2 cellular contexts compared by ENCODE assay signal in the genomic region with DNA sequence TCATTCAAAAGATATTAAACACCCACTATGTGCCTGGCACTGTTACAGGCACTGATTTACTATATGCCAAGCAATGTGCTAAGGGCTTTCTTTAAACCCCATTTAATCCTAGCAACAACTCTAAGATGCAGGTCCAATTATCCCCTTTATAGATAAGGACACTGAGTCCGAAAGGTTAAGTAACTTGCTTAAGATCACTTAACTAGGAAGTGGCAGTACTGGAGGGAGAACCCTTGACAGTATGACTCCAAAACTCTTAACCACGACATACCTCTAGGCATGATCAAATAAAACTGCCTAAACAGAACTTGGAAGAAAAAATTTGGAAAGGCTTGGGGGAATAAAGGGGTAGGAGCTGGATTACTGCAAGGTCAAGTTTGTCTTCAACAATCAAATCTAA.
TF ChIP-seq lines count a peak whose summit lies in the region.

No MANE protein-coding gene starts in this region.

TF ChIP-seq in IMR-90, 13 proteins besides CTCF, POLR2A, EP300 and RAD21:
- TF ChIP-seq BHLHE40 (IDR thresholded peaks at IDR 0.05; ENCODE audit: low read depth, low read length) (no peak), RCOR1 (IDR thresholded peaks at IDR 0.05; ENCODE audit: insufficient replicate concordance, low read length) (no peak), FOS (IDR thresholded peaks at IDR 0.05; ENCODE audit: low read depth, low read length) (no peak), MAZ (IDR thresholded peaks at IDR 0.05; ENCODE audit: borderline replicate concordance, low read depth, low read length) (no peak), MXI1 (IDR thresholded peaks at IDR 0.05; ENCODE audit: borderline replicate concordance, low read depth, low read length) (no peak), MAFK (IDR thresholded peaks at IDR 0.05; ENCODE audit: low read depth, low read length) (no peak), CEBPB (IDR thresholded peaks at IDR 0.05; ENCODE audit: low read depth, low read length) (no peak), CHD1 (IDR thresholded peaks at IDR 0.05; ENCODE audit: low read depth, low read length) (no peak)
- TF ChIP-seq, protein P1, sequence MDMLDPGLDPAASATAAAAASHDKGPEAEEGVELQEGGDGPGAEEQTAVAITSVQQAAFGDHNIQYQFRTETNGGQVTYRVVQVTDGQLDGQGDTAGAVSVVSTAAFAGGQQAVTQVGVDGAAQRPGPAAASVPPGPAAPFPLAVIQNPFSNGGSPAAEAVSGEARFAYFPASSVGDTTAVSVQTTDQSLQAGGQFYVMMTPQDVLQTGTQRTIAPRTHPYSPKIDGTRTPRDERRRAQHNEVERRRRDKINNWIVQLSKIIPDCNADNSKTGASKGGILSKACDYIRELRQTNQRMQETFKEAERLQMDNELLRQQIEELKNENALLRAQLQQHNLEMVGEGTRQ (IDR thresholded peaks at IDR 0.05; ENCODE audit: low read depth, low read length), result no peak
- TF ChIP-seq, protein P2, sequence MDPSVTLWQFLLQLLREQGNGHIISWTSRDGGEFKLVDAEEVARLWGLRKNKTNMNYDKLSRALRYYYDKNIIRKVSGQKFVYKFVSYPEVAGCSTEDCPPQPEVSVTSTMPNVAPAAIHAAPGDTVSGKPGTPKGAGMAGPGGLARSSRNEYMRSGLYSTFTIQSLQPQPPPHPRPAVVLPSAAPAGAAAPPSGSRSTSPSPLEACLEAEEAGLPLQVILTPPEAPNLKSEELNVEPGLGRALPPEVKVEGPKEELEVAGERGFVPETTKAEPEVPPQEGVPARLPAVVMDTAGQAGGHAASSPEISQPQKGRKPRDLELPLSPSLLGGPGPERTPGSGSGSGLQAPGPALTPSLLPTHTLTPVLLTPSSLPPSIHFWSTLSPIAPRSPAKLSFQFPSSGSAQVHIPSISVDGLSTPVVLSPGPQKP (IDR thresholded peaks at IDR 0.05; ENCODE audit: borderline replicate concordance, low read depth, low read length), result no peak

TF ChIP-seq in GM12878, 131 proteins besides CTCF, POLR2A, EP300 and RAD21:
- TF ChIP-seq MTA2 (IDR thresholded peaks at IDR 0.05; ENCODE audit: low read depth), result no peak
- TF ChIP-seq GABPA (IDR thresholded peaks at IDR 0.05; ENCODE audit: low read depth), result no peak
